21 cellular contexts compared by ENCODE assay signal in the genomic region with DNA sequence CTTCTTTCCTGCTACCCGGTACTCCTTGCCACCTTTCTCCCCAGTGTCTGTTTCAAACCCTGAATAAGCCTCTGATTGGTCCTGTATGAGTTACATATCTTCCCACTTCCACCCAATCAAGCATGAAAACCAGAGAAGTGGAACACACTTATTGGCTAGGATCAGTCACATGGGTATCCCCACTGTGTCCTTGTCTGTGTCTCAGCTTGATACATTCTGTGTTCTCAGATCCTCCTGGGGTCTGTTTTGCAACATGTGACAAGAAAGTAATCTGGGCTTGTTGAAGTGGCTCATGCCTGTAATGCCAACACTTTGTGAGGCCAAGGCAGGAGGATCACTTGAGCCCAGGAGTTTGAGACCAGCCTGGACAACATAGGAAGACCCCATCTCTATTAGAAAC. TPM values are rescaled to one million over a fixed set of nuclear protein-coding genes. Genes with fewer than 3 reads are reported as not detected.
DNase-seq lines count a peak whose midpoint lies in the region; ATAC-seq, FAIRE-seq and TF ChIP-seq lines count a peak whose summit lies in the region.
"Had no signal": no experiment of that assay in that cellular context is flagged by ENCODE, and none has a peak within 500 bp of the region (broad histone marks: within the 10 kb centered on the region; RNA-seq: fewer than 3 reads in every experiment).

No MANE protein-coding gene starts in this region.

- CTCF ChIA-PET in HEK293 (lab: Yijun Ruan, JAX) = interaction anchor here (0.6 to 3.2 kb wide), 3 partner anchors 8 to 39 kb away, joined by 3 to 13 read pairs (median 3); no protein-coding TSS in a partner anchor

- no peaks in the 10 kb centered on the region for H3K9me1 ChIP-seq in keratinocyte (ENCODE audit: control insufficient read depth, extremely low read depth, insufficient read depth, low read length)

- H2AFZ ChIP-seq in DND-41 (ENCODE audit: low read depth, low read length) (0 out of 2 replicates have a peak overlapping the region, but pooled peaks have one; percentile 43), keratinocyte (ENCODE audit: control insufficient read depth, low read length) (peak overlapping the region; percentile 2)

- DNase-seq in DND-41 (no peak), RPMI7951 (ENCODE audit: low read depth) (peak; percentile 27), keratinocyte (ENCODE audit: low read depth, low spot score) (no peak), pons (ENCODE audit: low spot score) (no peak), MG63 (no peak), amygdala (lab: John Stamatoyannopoulos, UW) (no peak), retina (no peak)
- DNase-seq: activated CD4-positive, alpha-beta T cell treated with anti-CD3 and anti-CD28 coated beads for 36 hours; activated CD8-positive, alpha-beta memory T cell treated with anti-CD3 and anti-CD28 coated beads, Interleukin-2, amount 50 U/mL, for 4 hours; activated naive CD4-positive, alpha-beta T cell; CD8-positive, alpha-beta T cell; cortex of kidney; gastrocnemius medialis; NCI-H1436; right lobe of liver; T-helper 9 cell had no signal

- H4K20me1 ChIP-seq in DND-41 (ENCODE audit: insufficient read depth, low read length) (no peaks in the 10 kb centered on the region), keratinocyte (ENCODE audit: control insufficient read depth, extremely low read depth, insufficient read depth, low read length) (no peaks in the 10 kb centered on the region)

- peaks cover 9% of the 10 kb centered on the region for H3K9me3 ChIP-seq in DND-41 (ENCODE audit: insufficient read depth, low read length, severe bottlenecking)
- no peaks in the 10 kb centered on the region for H3K9me3 ChIP-seq in HEK293 (ENCODE audit: control insufficient read depth, insufficient read depth, low read depth, low read length)
- no peaks in the 10 kb centered on the region for H3K9me3 ChIP-seq in keratinocyte (ENCODE audit: control insufficient read depth, low read depth, low read length)
- H3K9me3 ChIP-seq in MG63 = peaks cover 18% of the 10 kb centered on the region; the same call in 1 of the 2 replicates
- H3K9me3 ChIP-seq: gastrocnemius medialis, right lobe of liver, vagina had no signal

- POLR2A ChIA-PET in HEK293 (lab: Yijun Ruan, JAX) = interaction anchor here (1.2 kb wide), 1 partner anchor 11 kb away, joined by 5 read pairs; no protein-coding TSS in a partner anchor

- no peak for FAIRE-seq in keratinocyte (lab: Jason Lieb, UNC)

- H3K79me2 ChIP-seq in DND-41 (ENCODE audit: insufficient read depth, low read length) = no peaks in the 10 kb centered on the region
- H3K79me2 ChIP-seq in keratinocyte (ENCODE audit: control insufficient read depth, insufficient read depth, low read length) = no peaks in the 10 kb centered on the region

- H3K4me2 ChIP-seq in DND-41 (ENCODE audit: insufficient read depth, low read length) (no peak overlapping the region), keratinocyte (ENCODE audit: control insufficient read depth, extremely low read depth, insufficient read depth, low read depth, low read length) (no peak overlapping the region)

- H3K4me3 ChIP-seq in DND-41 (ENCODE audit: low read depth in 1 of 2, low read length in 2 of 2) = no peak overlapping the region
- H3K4me3 ChIP-seq in HEK293 (ENCODE audit: low read depth, low read length) = no peak overlapping the region
- H3K4me3 ChIP-seq in keratinocyte (ENCODE audit: control insufficient read depth in 2 of 3, extremely low read depth in 1 of 3, insufficient read depth in 2 of 3, low read depth in 1 of 3, low read length in 3 of 3) = no peak overlapping the region
- no peak overlapping the region for H3K4me3 ChIP-seq in MG63
- H3K4me3 ChIP-seq: gastrocnemius medialis, right lobe of liver, vagina had no signal

- no peak for ATAC-seq in DND-41 (ENCODE audit: insufficient read depth, low read depth)
- ATAC-seq: activated CD4-positive, alpha-beta T cell treated with anti-CD3 and anti-CD28 coated beads for 36 hours; CD8-positive, alpha-beta T cell; gastrocnemius medialis; right lobe of liver had no signal

- H3K27me3 ChIP-seq in DND-41 (ENCODE audit: insufficient read depth, low read length, poor library complexity) (no peaks in the 10 kb centered on the region), keratinocyte (ENCODE audit: control insufficient read depth, extremely low read depth, insufficient read depth, low read length) (no peaks in the 10 kb centered on the region), MG63 (no peaks in the 10 kb centered on the region)
- H3K27me3 ChIP-seq: gastrocnemius medialis, right lobe of liver, vagina had no signal

- no peak for TF ChIP-seq CTCF in DND-41 (IDR thresholded peaks at IDR 0.05; ENCODE audit: borderline replicate concordance, extremely low read depth, low read length, poor library complexity, severe bottlenecking)
- no peak for TF ChIP-seq CTCF in HEK293 (tag by site-specific recombination; IDR thresholded peaks at IDR 0.05)
- TF ChIP-seq CTCF in keratinocyte (optimal IDR thresholded peaks at IDR 0.05 in 1 of 3, IDR thresholded peaks at IDR 0.05 in 1 of 3, conservative IDR thresholded peaks at IDR 0.05 in 1 of 3; ENCODE audit: extremely low read depth in 1 of 3, insufficient read depth in 2 of 3, low read length in 3 of 3) = no peak

- H3K36me3 ChIP-seq in DND-41 (ENCODE audit: insufficient read depth, low read length) (no peaks in the 10 kb centered on the region), HEK293 (ENCODE audit: control insufficient read depth in 2 of 2, insufficient read depth in 1 of 2, low read length in 2 of 2) (no peaks in the 10 kb centered on the region), keratinocyte (ENCODE audit: control insufficient read depth in 2 of 2, extremely low read depth in 1 of 2, insufficient read depth in 2 of 2, low read length in 2 of 2) (no peaks in the 10 kb centered on the region), MG63 (no peaks in the 10 kb centered on the region)
- H3K36me3 ChIP-seq: gastrocnemius medialis, right lobe of liver, vagina had no signal

- H3K4me1 ChIP-seq in DND-41 (ENCODE audit: insufficient read depth, low read length) = no peaks in the 10 kb centered on the region
- no peaks in the 10 kb centered on the region for H3K4me1 ChIP-seq in HEK293 (ENCODE audit: control insufficient read depth, insufficient read depth, low read length)
- H3K4me1 ChIP-seq in keratinocyte (ENCODE audit: control insufficient read depth, extremely low read depth, insufficient read depth, low read length) = peaks cover 2% of the 10 kb centered on the region
- H3K4me1 ChIP-seq: gastrocnemius medialis, right lobe of liver, vagina had no signal

- H3K9ac ChIP-seq in DND-41 (ENCODE audit: low read depth, low read length) = no peak overlapping the region
- no peak overlapping the region for H3K9ac ChIP-seq in keratinocyte (ENCODE audit: control insufficient read depth, extremely low read depth, insufficient read depth, low read length)

- dilution Hi-C loops in keratinocyte (cut with MboI; ENCODE audit: extremely low pct_ligation_motif_present, low sequenced_read_pairs) = no loop called here

- H3K27ac ChIP-seq in DND-41 (ENCODE audit: low read length) (no peak overlapping the region), HEK293 (ENCODE audit: extremely low read depth, low read depth, low read length) (no peak overlapping the region; the same call in 1 of the 2 replicates), keratinocyte (ENCODE audit: control insufficient read depth, insufficient read depth, low read length) (no peak overlapping the region)
- H3K27ac ChIP-seq: epithelial cell of prostate, gastrocnemius medialis, right lobe of liver, vagina had no signal

TF ChIP-seq in HEK293, 187 proteins besides CTCF, POLR2A, EP300 and RAD21:
- TF ChIP-seq ZNF302 (tag by site-specific recombination; IDR thresholded peaks at IDR 0.05; ENCODE audit: low read depth) (no peak), ZBTB17 (tag by site-specific recombination; IDR thresholded peaks at IDR 0.05) (peak; percentile 59; the same call in 1 of the 2 replicates)
TF ChIP-seq in HEK293: peak in this region for 1.

RNA-seq across cellular contexts. Expression of gene MCHR1, which starts 23.9 kb away (rescaled TPM):
- not detected in 2 replicates for total RNA-seq in RPMI7951 (2014; rRNA removed; shearing (Covaris generic))
- polyA plus RNA-seq in keratinocyte = 0.12 to 0.24 TPM in 2 of 3 replicates, not detected in the other
- polyA plus RNA-seq in keratinocyte (2011; ENCODE audit: low read depth) = not detected
- polyA plus RNA-seq in keratinocyte (2011; cell fraction: cytosol; rRNA removed) = 0.11 TPM in 1 of 2 replicates, not detected in the other
- 0.19 and 0.29 TPM in 2 replicates for polyA plus RNA-seq in keratinocyte (2011; cell fraction: nucleus; rRNA removed)
- not detected in 2 replicates for polyA plus RNA-seq in keratinocyte (2012; ENCODE audit: low replicate concordance)
- 1.8 TPM in 1 of 3 replicates, not detected in the others for polyA minus RNA-seq in keratinocyte
- polyA minus RNA-seq in keratinocyte (2011; cell fraction: cytosol; rRNA and poly(A)+ RNA removed) = not detected
- not detected in 2 replicates for polyA minus RNA-seq in keratinocyte (2011; cell fraction: nucleus; rRNA and poly(A)+ RNA removed)
- total RNA-seq in MG63 (2014; rRNA removed; shearing (Covaris generic); ENCODE audit: low replicate concordance) = not detected in 2 replicates
- total RNA-seq: activated CD4-positive, alpha-beta T cell treated with anti-CD3 and anti-CD28 coated beads for 36 hours; CD8-positive, alpha-beta T cell; omental fat pad; vagina had no signal
- polyA plus RNA-seq: IgD-negative memory B cell had no signal
